In the genomic region with DNA sequence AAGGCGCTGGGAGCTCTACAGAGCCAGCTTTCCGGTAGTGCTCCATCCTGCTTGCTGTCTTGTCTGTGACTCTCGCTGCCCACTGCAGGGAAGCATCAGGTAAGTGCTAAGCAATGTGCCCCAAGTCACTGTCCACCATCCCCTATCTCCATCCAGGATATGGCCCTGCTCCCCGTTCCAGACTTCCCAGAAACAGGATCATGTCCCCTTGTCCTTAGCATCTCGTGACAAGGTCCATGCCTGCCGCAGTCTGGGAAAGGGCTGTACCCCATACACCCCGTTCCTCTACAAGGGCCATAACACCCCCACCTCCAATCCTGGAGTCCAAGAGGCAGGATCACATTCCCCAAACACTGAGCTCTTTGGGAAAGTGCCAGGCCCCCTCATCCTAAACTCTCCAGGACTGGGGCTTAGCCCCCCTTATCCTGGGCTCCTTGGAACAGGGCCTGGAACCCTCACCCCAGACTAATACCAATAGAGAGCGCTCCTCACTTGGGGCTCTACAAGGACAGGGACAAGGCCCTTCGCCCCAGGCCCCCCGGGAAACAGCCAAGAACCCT, we compare ENCODE assay signal across 7 cellular contexts. TPM values are rescaled to one million over a fixed set of nuclear protein-coding genes. Genes with fewer than 3 reads are reported as not detected.
DNase-seq lines count a peak whose midpoint lies in the region; ATAC-seq, FAIRE-seq and TF ChIP-seq lines count a peak whose summit lies in the region.
"Had no signal": no experiment of that assay in that cellular context is flagged by ENCODE, and none has a peak within 500 bp of the region (broad histone marks: within the 10 kb centered on the region; RNA-seq: fewer than 3 reads in every experiment).

No MANE protein-coding gene starts in this region.

- H3K27me3 Mint-ChIP-seq in natural killer cell treated with Interleukin-12 subunit alpha and Interleukin-12 subunit beta and Interleukin-15 and Interleukin-18, amount 100 ng/mL, for 72 hours = no peaks in the 10 kb centered on the region

- no peak for TF ChIP-seq CTCF in K562 (IDR thresholded peaks at IDR 0.05 in 2 of 3, conservative IDR thresholded peaks at IDR 0.05 in 1 of 3; ENCODE audit: insufficient read depth in 2 of 3, low read depth in 1 of 3, low read length in 3 of 3)

- in situ Hi-C loops in K562 (cut with MboI) = no loop called here

- TF ChIP-seq RAD21 in K562 (CRISPR knock-in tag; conservative IDR thresholded peaks at IDR 0.05 in 1 of 2, IDR thresholded peaks at IDR 0.05 in 1 of 2) = no peak

- BruUV-seq in K562 (replicated peaks; lab: Mats Ljungman, UMichigan) = TSS peak; percentile 72

- H3K27ac Mint-ChIP-seq in natural killer cell treated with Interleukin-12 subunit alpha and Interleukin-12 subunit beta and Interleukin-15 and Interleukin-18, amount 100 ng/mL, for 72 hours = peak overlapping the region; percentile 93 to 95

- no peaks in the 10 kb centered on the region for H3K9me1 ChIP-seq in K562 (ENCODE audit: control insufficient read depth, insufficient read depth, low read length)

- H3K9ac ChIP-seq in K562 (ENCODE audit: insufficient read depth in 1 of 2, low read depth in 2 of 2, low read length in 2 of 2) = peak overlapping the region; percentile 89 to 92

- no peaks in the 10 kb centered on the region for H3K9me3 Mint-ChIP-seq in natural killer cell treated with Interleukin-12 subunit alpha and Interleukin-12 subunit beta and Interleukin-15 and Interleukin-18, amount 100 ng/mL, for 72 hours

- H3K36me3 Mint-ChIP-seq in natural killer cell treated with Interleukin-12 subunit alpha and Interleukin-12 subunit beta and Interleukin-15 and Interleukin-18, amount 100 ng/mL, for 72 hours = peaks cover 3% of the 10 kb centered on the region

- no peaks in the 10 kb centered on the region for H3K27me3 ChIP-seq in K562 (ENCODE audit: control insufficient read depth in 2 of 2, insufficient read depth in 2 of 2, low read length in 2 of 2)

- peak overlapping the region; percentile 86 for H3K27ac ChIP-seq in K562 (ENCODE audit: extremely low read depth, low read depth, low read length)

- H3K79me2 ChIP-seq in K562 (ENCODE audit: control insufficient read depth, insufficient read depth, low read length) = peaks cover 17% of the 10 kb centered on the region

- no peak for TF ChIP-seq POLR2A in K562 (conservative IDR thresholded peaks at IDR 0.05)

- 15% methylated on average over 10 of the region's 10 CpGs for WGBS in K562 (ENCODE audit: insufficient coverage, low coverage, missing lambda C conversion rate)

- POLR2A ChIA-PET in K562 (lab: Yijun Ruan, JAX) = interaction anchor here (0.6 to 1.3 kb wide), 4 partner anchors 9 to 180 kb away, joined by 4 read pairs; a partner anchor contains a TSS

- H3K4me2 ChIP-seq in K562 (ENCODE audit: insufficient read depth, low read length) = peak overlapping the region; percentile 93

- peak overlapping the region; percentile 94 for H2AFZ ChIP-seq in K562 (ENCODE audit: low read depth, low read length)

- H3K4me3 Mint-ChIP-seq in natural killer cell treated with Interleukin-12 subunit alpha and Interleukin-12 subunit beta and Interleukin-15 and Interleukin-18, amount 100 ng/mL, for 72 hours = peak overlapping the region; percentile 95

- intact Hi-C loops in K562 (cut with micrococcal nuclease) = loop anchor here (10.0 kb wide), 1 partner anchor 93 kb away; no protein-coding TSS in a partner anchor

- ATAC-seq in K562 = peak; percentile 59
- peak in 1 of 2 donors; percentile 1 for ATAC-seq in natural killer cell treated with Interleukin-12 subunit alpha and Interleukin-12 subunit beta and Interleukin-15 and Interleukin-18, amount 100 ng/mL, for 72 hours
- ATAC-seq in HG03354 (IDR thresholded peaks at IDR 0.05; ENCODE audit: poor library complexity, severe bottlenecking, unreplicated experiment) = no peak

- H3K4me1 Mint-ChIP-seq in natural killer cell treated with Interleukin-12 subunit alpha and Interleukin-12 subunit beta and Interleukin-15 and Interleukin-18, amount 100 ng/mL, for 72 hours (ENCODE audit: low read depth in 2 of 2) = peaks cover 19% of the 10 kb centered on the region in 2 donors

- peaks cover 7 to 19% of the 10 kb centered on the region in 2 experiments; a peak in 4 of 5 replicates for H3K4me1 ChIP-seq in K562 (replicated peaks in 1 of 2; ENCODE audit: control insufficient read depth in 2 of 2, insufficient read depth in 2 of 2, low read length in 2 of 2)

- H3K4me3 ChIP-seq in K562 = peak overlapping the region; percentile 60

- TF ChIP-seq EP300 in K562 (IDR thresholded peaks at IDR 0.05; ENCODE audit: low read length) = no peak

- peak; percentile 39 for DNase-seq in DMS 273 (lab: John Stamatoyannopoulos, UW; ENCODE audit: unreplicated experiment)
- no peak for DNase-seq in DMS 273 treated with DMSO at 0.1 percent for 48 hours (lab: John Stamatoyannopoulos, UW)
- DNase-seq in K562 (ENCODE audit: extremely low read depth in 1 of 4, low spot score in 3 of 4) = peak in 1 of 4 experiments; percentile 17
- DNase-seq in natural killer cell treated with Interleukin-12 subunit alpha and Interleukin-12 subunit beta and Interleukin-15 and Interleukin-18, amount 100 ng/mL, for 72 hours (ENCODE audit: low spot score) = no peak
- no peak for DNase-seq in GOT3 (lab: John Stamatoyannopoulos, UW)

- no peaks in the 10 kb centered on the region for H3K9me3 ChIP-seq in K562 (replicated peaks; ENCODE audit: control insufficient read depth, insufficient read depth, low read depth, low read length)

- no peaks in the 10 kb centered on the region; the same call in 1 of the 2 replicates for H4K20me1 ChIP-seq in K562 (replicated peaks; ENCODE audit: control insufficient read depth, insufficient read depth, low read length)

- peak; percentile 6 for FAIRE-seq in K562 (lab: Jason Lieb, UNC)
- FAIRE-seq: A204.1 had no signal

- H3K36me3 ChIP-seq in K562 (ENCODE audit: control insufficient read depth, insufficient read depth, low read length) = peaks cover 15% of the 10 kb centered on the region; the same call in 1 of the 3 replicates

- CTCF ChIA-PET in K562 (lab: Yijun Ruan, JAX; ENCODE audit: low intra/inter-chr PET ratio) = interaction anchor here (2.8 kb wide), 1 partner anchor 91 kb away, joined by 15 read pairs; no protein-coding TSS in a partner anchor

RNA-seq across cellular contexts. Expression of a gene that starts 0.6 kb away (rescaled TPM):
- total RNA-seq in K562 (2011; cell fraction: chromatin; rRNA removed; ENCODE audit: low replicate concordance) = 4.8 and 13.1 TPM in 2 replicates
- total RNA-seq in K562 (2011; cell fraction: nucleolus; rRNA removed) = 24.3 and 25.9 TPM in 2 replicates
- total RNA-seq in K562 (2011; cell fraction: nucleoplasm; rRNA removed) = 14.3 and 16.9 TPM in 2 replicates
- 42.0 and 51.6 TPM in 2 replicates for total RNA-seq in K562 (2014; rRNA removed)
- 12.1 and 19.1 TPM in 2 replicates for total RNA-seq in K562 (2014; rRNA removed; fragmentation: Illumina TruSeq; extraction: Trizol)
- 24.6 and 25.4 TPM in 2 replicates for total RNA-seq in K562 (2015; rRNA removed; fragmentation: Illumina TruSeq; extraction: Trizol)
- total RNA-seq in K562 (2021) = 34.9 and 38.2 TPM in 2 replicates
- polyA plus RNA-seq in K562 (2011; rRNA removed) = 31.5 and 36.7 TPM in 2 replicates
- 43.6 and 104 TPM in 2 replicates for polyA plus RNA-seq in K562 (2011; cell fraction: cytosol; rRNA removed)
- polyA plus RNA-seq in K562 (2011; cell fraction: nucleus; rRNA removed) = 25.2 and 35.0 TPM in 2 replicates
- 38.1 and 40.0 TPM in 2 replicates for polyA plus RNA-seq in K562 (2012)
- 19.7 and 39.2 TPM in 2 replicates for polyA plus RNA-seq in K562 (2014; fragmentation: Illumina TruSeq; extraction: Trizol)
- 10 to 100 TPM; 16.3 to 29.0 TPM for polyA plus RNA-seq in K562 (2014; fragmentation: Nextera tagmentation; extraction: Ambion mirVana)
- polyA plus RNA-seq in K562 (2014; rRNA removed) = 43.7 and 48.2 TPM in 2 replicates
- 6.4 and 8.7 TPM in 2 replicates for polyA minus RNA-seq in K562 (2011; rRNA and poly(A)+ RNA removed)
- polyA minus RNA-seq in K562 (2011; cell fraction: cytosol; rRNA and poly(A)+ RNA removed) = 15.8 and 16.4 TPM in 2 replicates
- polyA minus RNA-seq in K562 (2011; cell fraction: nucleus; rRNA and poly(A)+ RNA removed) = 8.1 and 13.2 TPM in 2 replicates
- total RNA-seq in natural killer cell treated with Interleukin-12 subunit alpha and Interleukin-12 subunit beta and Interleukin-15 and Interleukin-18, amount 100 ng/mL, for 72 hours = 10 to 100 TPM; 22.7 to 23.1 TPM

RNA-seq across cellular contexts. Expression of a gene that starts 9.0 kb away (rescaled TPM):
- 25.9 and 51.8 TPM in 2 replicates for total RNA-seq in K562 (2011; cell fraction: chromatin; rRNA removed; ENCODE audit: low replicate concordance)
- total RNA-seq in K562 (2011; cell fraction: nucleolus; rRNA removed) = 32.0 and 36.7 TPM in 2 replicates
- 37.9 and 46.9 TPM in 2 replicates for total RNA-seq in K562 (2011; cell fraction: nucleoplasm; rRNA removed)
- total RNA-seq in K562 (2014; rRNA removed) (50.8 and 74.8 TPM in 2 replicates), K562 (2014; rRNA removed; fragmentation: Illumina TruSeq; extraction: Trizol) (30.8 and 31.3 TPM in 2 replicates), K562 (2015; rRNA removed; fragmentation: Illumina TruSeq; extraction: Trizol) (37.2 and 38.2 TPM in 2 replicates), K562 (2021) (51.0 and 53.4 TPM in 2 replicates)
- polyA plus RNA-seq in K562 (2011; rRNA removed) (44.5 and 76.3 TPM in 2 replicates), K562 (2014; fragmentation: Illumina TruSeq; extraction: Trizol) (41.9 and 47.0 TPM in 2 replicates), K562 (2014; fragmentation: Nextera tagmentation; extraction: Ambion mirVana) (10 to 100 TPM; 11.0 to 26.2 TPM), K562 (2014; rRNA removed) (45.1 and 49.2 TPM in 2 replicates)
- 55.4 and 58.3 TPM in 2 replicates for polyA plus RNA-seq in K562 (2011; cell fraction: cytosol; rRNA removed)
- polyA plus RNA-seq in K562 (2011; cell fraction: nucleus; rRNA removed) = 73.3 and 73.7 TPM in 2 replicates
- polyA plus RNA-seq in K562 (2012) = 80.4 and 98.2 TPM in 2 replicates
- polyA minus RNA-seq in K562 (2011; rRNA and poly(A)+ RNA removed) = 23.0 and 41.7 TPM in 2 replicates
- 12.4 and 19.5 TPM in 2 replicates for polyA minus RNA-seq in K562 (2011; cell fraction: cytosol; rRNA and poly(A)+ RNA removed)
- polyA minus RNA-seq in K562 (2011; cell fraction: nucleus; rRNA and poly(A)+ RNA removed) = 20.6 and 25.7 TPM in 2 replicates
- 100 to 1,000 TPM in 1 of 2 donors, 10 to 100 TPM in 1; 79.8 to 141 TPM for total RNA-seq in natural killer cell treated with Interleukin-12 subunit alpha and Interleukin-12 subunit beta and Interleukin-15 and Interleukin-18, amount 100 ng/mL, for 72 hours

RNA-seq across cellular contexts. Expression of a gene that starts 17.5 kb away (rescaled TPM):
- not detected in 2 replicates for total RNA-seq in K562 (2011; cell fraction: chromatin; rRNA removed; ENCODE audit: low replicate concordance)
- total RNA-seq in K562 (2011; cell fraction: nucleolus; rRNA removed) = not detected in 2 replicates
- total RNA-seq in K562 (2011; cell fraction: nucleoplasm; rRNA removed) = not detected in 2 replicates
- not detected in 2 replicates for total RNA-seq in K562 (2014; rRNA removed)
- total RNA-seq in K562 (2014; rRNA removed; fragmentation: Illumina TruSeq; extraction: Trizol) = not detected in 2 replicates
- not detected in 2 replicates for total RNA-seq in K562 (2015; rRNA removed; fragmentation: Illumina TruSeq; extraction: Trizol)
- not detected in 2 replicates for total RNA-seq in K562 (2021)
- not detected in 2 replicates for polyA plus RNA-seq in K562 (2011; rRNA removed)
- not detected in 2 replicates for polyA plus RNA-seq in K562 (2011; cell fraction: cytosol; rRNA removed)
- not detected in 2 replicates for polyA plus RNA-seq in K562 (2011; cell fraction: nucleus; rRNA removed)
- not detected in 2 replicates for polyA plus RNA-seq in K562 (2012)
- polyA plus RNA-seq in K562 (2014; fragmentation: Illumina TruSeq; extraction: Trizol) = not detected in 2 replicates
- not detected for polyA plus RNA-seq in K562 (2014; fragmentation: Nextera tagmentation; extraction: Ambion mirVana)
- polyA plus RNA-seq in K562 (2014; rRNA removed) = not detected in 2 replicates
- not detected in 2 replicates for polyA minus RNA-seq in K562 (2011; rRNA and poly(A)+ RNA removed)
- polyA minus RNA-seq in K562 (2011; cell fraction: cytosol; rRNA and poly(A)+ RNA removed) = not detected in 2 replicates
- not detected in 2 replicates for polyA minus RNA-seq in K562 (2011; cell fraction: nucleus; rRNA and poly(A)+ RNA removed)
- total RNA-seq in natural killer cell treated with Interleukin-12 subunit alpha and Interleukin-12 subunit beta and Interleukin-15 and Interleukin-18, amount 100 ng/mL, for 72 hours = under 1 TPM in 1 of 2 donors, not detected in 1; 0.31 TPM

RNA-seq across cellular contexts. Expression of a gene that starts 21.8 kb away (rescaled TPM):
- total RNA-seq in K562 (2011; cell fraction: chromatin; rRNA removed; ENCODE audit: low replicate concordance) = not detected in 2 replicates
- total RNA-seq in K562 (2011; cell fraction: nucleolus; rRNA removed) = not detected in 2 replicates
- total RNA-seq in K562 (2011; cell fraction: nucleoplasm; rRNA removed) = not detected in 2 replicates
- total RNA-seq in K562 (2014; rRNA removed) (not detected in 2 replicates), K562 (2014; rRNA removed; fragmentation: Illumina TruSeq; extraction: Trizol) (not detected in 2 replicates), K562 (2015; rRNA removed; fragmentation: Illumina TruSeq; extraction: Trizol) (not detected in 2 replicates), K562 (2021) (not detected in 2 replicates)
- polyA plus RNA-seq in K562 (2011; rRNA removed) (not detected in 2 replicates), K562 (2014; fragmentation: Illumina TruSeq; extraction: Trizol) (not detected in 2 replicates), K562 (2014; fragmentation: Nextera tagmentation; extraction: Ambion mirVana) (not detected), K562 (2014; rRNA removed) (not detected in 2 replicates)
- polyA plus RNA-seq in K562 (2011; cell fraction: cytosol; rRNA removed) = not detected in 2 replicates
- not detected in 2 replicates for polyA plus RNA-seq in K562 (2011; cell fraction: nucleus; rRNA removed)
- not detected in 2 replicates for polyA plus RNA-seq in K562 (2012)
- not detected in 2 replicates for polyA minus RNA-seq in K562 (2011; rRNA and poly(A)+ RNA removed)
- polyA minus RNA-seq in K562 (2011; cell fraction: cytosol; rRNA and poly(A)+ RNA removed) = not detected in 2 replicates
- polyA minus RNA-seq in K562 (2011; cell fraction: nucleus; rRNA and poly(A)+ RNA removed) = not detected in 2 replicates
- total RNA-seq in natural killer cell treated with Interleukin-12 subunit alpha and Interleukin-12 subunit beta and Interleukin-15 and Interleukin-18, amount 100 ng/mL, for 72 hours = not detected

RNA-seq across cellular contexts. Expression of a gene that starts 26.3 kb away (rescaled TPM):
- total RNA-seq in K562 (2011; cell fraction: chromatin; rRNA removed; ENCODE audit: low replicate concordance) = 21.4 and 50.2 TPM in 2 replicates
- total RNA-seq in K562 (2011; cell fraction: nucleolus; rRNA removed) = 73.4 and 78.2 TPM in 2 replicates
- total RNA-seq in K562 (2011; cell fraction: nucleoplasm; rRNA removed) = 74.2 and 94.8 TPM in 2 replicates
- total RNA-seq in K562 (2014; rRNA removed) (43.0 and 57.5 TPM in 2 replicates), K562 (2014; rRNA removed; fragmentation: Illumina TruSeq; extraction: Trizol) (31.4 and 33.5 TPM in 2 replicates), K562 (2015; rRNA removed; fragmentation: Illumina TruSeq; extraction: Trizol) (29.9 and 31.2 TPM in 2 replicates), K562 (2021) (50.4 and 55.8 TPM in 2 replicates)
- polyA plus RNA-seq in K562 (2011; rRNA removed) (22.1 and 35.2 TPM in 2 replicates), K562 (2014; fragmentation: Illumina TruSeq; extraction: Trizol) (75.2 and 80.0 TPM in 2 replicates), K562 (2014; fragmentation: Nextera tagmentation; extraction: Ambion mirVana) (10 to 100 TPM in 1 of 2 experiments, 1 to 10 TPM in 1; 6.9 to 16.4 TPM), K562 (2014; rRNA removed) (56.6 and 57.5 TPM in 2 replicates)
- polyA plus RNA-seq in K562 (2011; cell fraction: cytosol; rRNA removed) = 27.7 and 82.4 TPM in 2 replicates
- 21.6 and 54.1 TPM in 2 replicates for polyA plus RNA-seq in K562 (2011; cell fraction: nucleus; rRNA removed)
- polyA plus RNA-seq in K562 (2012) = 38.6 and 45.7 TPM in 2 replicates
- polyA minus RNA-seq in K562 (2011; rRNA and poly(A)+ RNA removed) = 11.8 and 22.6 TPM in 2 replicates
- polyA minus RNA-seq in K562 (2011; cell fraction: cytosol; rRNA and poly(A)+ RNA removed) = 19.7 and 24.0 TPM in 2 replicates
- 16.7 and 20.7 TPM in 2 replicates for polyA minus RNA-seq in K562 (2011; cell fraction: nucleus; rRNA and poly(A)+ RNA removed)
- total RNA-seq in natural killer cell treated with Interleukin-12 subunit alpha and Interleukin-12 subunit beta and Interleukin-15 and Interleukin-18, amount 100 ng/mL, for 72 hours = 100 to 1,000 TPM in 1 of 2 donors, 10 to 100 TPM in 1; 45.6 to 109 TPM
